In genomic region chr4:146648384-146648783, GRCh38 we compare ENCODE assay signal across 22 cellular contexts. TPM values are rescaled to one million over a fixed set of nuclear protein-coding genes. Genes with fewer than 3 reads are reported as not detected.
"Had no signal": no experiment of that assay in that cellular context is flagged by ENCODE, and none has a peak within 500 bp of the region (broad histone marks: within the 10 kb centered on the region; RNA-seq: fewer than 3 reads in every experiment).

No MANE protein-coding gene starts in this region.

- H3K4me3 ChIP-seq: ascending aorta, gastrocnemius medialis, heart right ventricle, lower lobe of right lung, ovary, stomach, thoracic aorta had no signal

- DNase-seq: activated CD4-positive, CD25-positive, alpha-beta regulatory T cell treated with anti-CD3 and anti-CD28 coated beads, Interleukin-2, amount 50 U/mL, for 72 hours; activated naive CD4-positive, alpha-beta T cell treated with Interleukin-2 at 50 U/mL for 16 hours; activated T-cell treated with anti-CD3 and anti-CD28 coated beads for 4 hours; dermis blood vessel endothelial cell; gastrocnemius medialis; heart right ventricle; left colon; lower lobe of right lung; midbrain; ovary; stomach; T-cell; T1000 had no signal

- H3K4me1 ChIP-seq: ascending aorta, gastrocnemius medialis, heart right ventricle, lower lobe of right lung had no signal

- H3K36me3 ChIP-seq: ascending aorta, gastrocnemius medialis, heart right ventricle, lower lobe of right lung, ovary, stomach, thoracic aorta had no signal

- H3K27me3 ChIP-seq: ascending aorta, ovary had no signal

- H3K9me3 ChIP-seq: ascending aorta, gastrocnemius medialis, heart right ventricle, lower lobe of right lung, ovary, stomach, thoracic aorta had no signal

- FAIRE-seq: bronchial epithelial cell had no signal

- H3K27ac ChIP-seq: ascending aorta, gastrocnemius medialis, heart right ventricle, lower lobe of right lung, ovary, stomach, thoracic aorta had no signal

RNA-seq across cellular contexts. Expression of gene POU4F2, which starts 9.7 kb away (rescaled TPM):
- total RNA-seq: ascending aorta, bronchial epithelial cell, chondrocyte, dermis blood vessel endothelial cell, epithelial cell of proximal tubule, gastrocnemius medialis, heart right ventricle, left colon, lower lobe of right lung, myocyte, ovary, pulmonary artery endothelial cell, sciatic nerve, stomach, T-cell, thoracic aorta, urinary bladder had no signal
- polyA plus RNA-seq: heart right ventricle, ovary, stomach, urinary bladder had no signal
